In the genomic region with DNA sequence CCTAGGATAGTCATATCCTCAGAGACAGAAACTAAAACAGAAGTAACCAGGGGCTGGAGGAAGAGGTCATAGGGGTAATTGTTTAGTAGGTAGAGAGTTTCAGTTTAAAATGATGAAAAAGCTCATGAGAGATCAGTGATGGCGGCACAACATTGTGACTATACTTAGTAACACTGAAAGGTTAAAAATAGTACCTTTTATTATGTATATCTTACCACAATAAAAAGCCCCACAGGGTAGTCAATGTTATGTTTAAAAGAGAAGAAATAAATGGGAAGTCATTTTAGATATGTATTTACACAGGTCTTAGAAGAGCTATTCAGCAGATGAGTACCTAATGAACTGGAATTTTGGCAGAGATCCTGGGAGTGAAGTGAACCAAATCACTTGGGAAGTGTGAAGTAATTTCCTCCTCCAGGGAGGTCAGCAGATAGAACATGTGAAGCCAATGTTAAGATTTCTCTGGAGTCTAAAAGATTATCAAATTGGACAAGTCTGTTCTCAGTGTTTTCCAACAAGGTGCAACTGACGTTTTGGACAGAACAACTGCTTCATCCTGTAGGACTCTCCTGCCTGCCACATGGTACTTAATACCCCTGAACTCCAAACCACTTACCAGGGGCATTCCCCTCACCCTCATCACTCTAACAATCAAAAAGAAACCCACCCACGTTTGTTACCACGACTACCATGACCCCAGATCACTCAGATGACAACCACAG, we compare ENCODE assay signal across 8 cellular contexts. TPM values are rescaled to one million over a fixed set of nuclear protein-coding genes. Genes with fewer than 3 reads are reported as not detected.
DNase-seq lines count a peak whose midpoint lies in the region; ATAC-seq and TF ChIP-seq lines count a peak whose summit lies in the region.

No MANE protein-coding gene starts in this region.

- 42% methylated on average over 4 of the region's 4 CpGs for WGBS in esophagus muscularis mucosa
- 37 to 38% methylated on average over 4 of the region's 4 CpGs for WGBS in thyroid gland, 2 donors

- DNase-seq in NCI-H510A treated with DMSO at 0.1 percent for 48 hours (lab: John Stamatoyannopoulos, UW), result peak; percentile 68
- DNase-seq in NCI-H510A (lab: John Stamatoyannopoulos, UW), result no peak
- DNase-seq in NCI-H446 treated with DMSO at 0.1 percent for 48 hours (lab: John Stamatoyannopoulos, UW), result peak; percentile 4
- no peak for DNase-seq in esophagus muscularis mucosa (ENCODE audit: extremely low spot score)
- DNase-seq in thyroid gland, result peak; percentile 37 to 43
- no peak for DNase-seq in RPMI8226
- no peak for DNase-seq in DMS114 treated with DMSO at 0.1 percent for 48 hours (lab: John Stamatoyannopoulos, UW; ENCODE audit: unreplicated experiment)

- H3K27ac ChIP-seq in esophagus muscularis mucosa (replicated peaks in 1 of 4), result peak overlapping the region; percentile 20 to 44 (median 32)
- H3K27ac ChIP-seq in thyroid gland, result peak overlapping the region; percentile 10 to 76 (median 75)

- ATAC-seq in HG02798 (IDR thresholded peaks at IDR 0.05; ENCODE audit: poor library complexity, unreplicated experiment), result peak; percentile 82

- intact Hi-C loops in esophagus muscularis mucosa (cut with DNase I), result no loop called here
- intact Hi-C loops in thyroid gland (cut with DNase I), result no loop called here

- no peaks in the 10 kb centered on the region for H3K27me3 ChIP-seq in esophagus muscularis mucosa
- no peaks in the 10 kb centered on the region for H3K27me3 ChIP-seq in thyroid gland

- no peaks in the 10 kb centered on the region for H3K36me3 ChIP-seq in esophagus muscularis mucosa
- H3K36me3 ChIP-seq in thyroid gland, result no peaks in the 10 kb centered on the region

- no peak for TF ChIP-seq CTCF in esophagus muscularis mucosa (IDR thresholded peaks at IDR 0.05)
- TF ChIP-seq CTCF in thyroid gland (IDR thresholded peaks at IDR 0.05), result no peak

- H3K4me1 ChIP-seq in esophagus muscularis mucosa (peaks cover 30 to 58% (median 45%) of the 10 kb centered on the region in 4 donors), thyroid gland (peaks cover 15 to 56% of the 10 kb centered on the region in 2 donors)

- TF ChIP-seq EP300 in esophagus muscularis mucosa (IDR thresholded peaks at IDR 0.05), result no peak

- H3K9me3 ChIP-seq in esophagus muscularis mucosa (no peaks in the 10 kb centered on the region), thyroid gland (no peaks in the 10 kb centered on the region)

- no peak overlapping the region for H3K4me3 ChIP-seq in esophagus muscularis mucosa
- H3K4me3 ChIP-seq in thyroid gland (replicated peaks in 1 of 3), result no peak overlapping the region

- TF ChIP-seq POLR2A in esophagus muscularis mucosa (IDR thresholded peaks at IDR 0.05; ENCODE audit: low read depth) (no peak), thyroid gland (IDR thresholded peaks at IDR 0.05) (no peak)

RNA-seq across cellular contexts. Expression of gene CDCA7L, which starts 6.4 kb away (rescaled TPM):
- 10 to 100 TPM; 19.5 to 61.6 (median 25.2) TPM for total RNA-seq in esophagus muscularis mucosa
- total RNA-seq in thyroid gland, result 10 to 100 TPM; 23.7 to 56.2 (median 26.0) TPM

Comparison
In these comparisons a context has a peak if more than half of its experiments do, and no peak if none do; other contexts are left out.
1. DNase-seq: peak in NCI-H510A treated with DMSO at 0.1 percent for 48 hours (single experiment), NCI-H446 treated with DMSO at 0.1 percent for 48 hours (single experiment) and thyroid gland (2 of 2); none in NCI-H510A (single experiment), esophagus muscularis mucosa (single experiment), RPMI8226 (single experiment) and DMS114 treated with DMSO at 0.1 percent for 48 hours (single experiment).